1 cellular context compared by ENCODE assay signal in the genomic region with DNA sequence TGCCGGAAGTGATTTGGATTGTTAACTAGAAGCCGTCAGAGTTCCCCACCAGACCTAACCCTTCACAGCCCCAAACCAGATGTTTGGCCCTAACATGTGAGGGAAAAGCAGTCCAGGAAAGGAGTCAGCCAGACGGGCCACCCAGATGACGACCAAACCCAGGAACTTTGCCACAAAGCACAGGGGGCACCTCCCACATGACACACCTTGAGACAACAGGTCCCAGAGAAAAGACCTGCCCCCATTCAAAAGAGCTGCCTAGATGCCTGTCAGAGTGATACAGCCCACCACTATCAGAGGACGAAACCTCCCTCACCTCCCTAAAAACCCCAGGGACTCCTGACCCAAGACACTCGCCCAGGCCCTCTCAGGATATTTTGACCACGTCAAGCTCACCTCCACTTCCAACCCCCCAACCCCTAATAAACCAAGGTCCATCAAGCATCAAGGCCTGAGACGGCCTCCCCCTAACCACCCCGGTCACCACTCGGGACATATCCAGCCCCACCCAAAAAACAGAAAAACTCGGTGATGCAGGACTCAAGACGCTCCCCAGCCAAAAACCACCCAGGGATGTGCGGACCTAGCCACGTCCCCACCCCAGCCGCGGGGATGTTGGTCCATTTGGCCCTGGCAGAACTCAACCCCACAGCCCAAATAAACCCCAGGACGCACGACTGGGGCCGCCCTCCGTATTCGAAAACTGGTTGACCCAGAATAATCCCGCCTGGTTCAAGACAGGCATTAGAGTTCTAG.
TF ChIP-seq lines count a peak whose summit lies in the region.

No MANE protein-coding gene starts in this region.

TF ChIP-seq in SK-N-SH, 30 proteins besides CTCF, POLR2A, EP300 and RAD21:
- TF ChIP-seq FOXJ3 (CRISPR knock-in tag; IDR thresholded peaks at IDR 0.05) = no peak
- TF ChIP-seq TCF12 (IDR thresholded peaks at IDR 0.05) = peak; percentile 11; the same call in 1 of the 2 replicates
- TF ChIP-seq, protein P1, sequence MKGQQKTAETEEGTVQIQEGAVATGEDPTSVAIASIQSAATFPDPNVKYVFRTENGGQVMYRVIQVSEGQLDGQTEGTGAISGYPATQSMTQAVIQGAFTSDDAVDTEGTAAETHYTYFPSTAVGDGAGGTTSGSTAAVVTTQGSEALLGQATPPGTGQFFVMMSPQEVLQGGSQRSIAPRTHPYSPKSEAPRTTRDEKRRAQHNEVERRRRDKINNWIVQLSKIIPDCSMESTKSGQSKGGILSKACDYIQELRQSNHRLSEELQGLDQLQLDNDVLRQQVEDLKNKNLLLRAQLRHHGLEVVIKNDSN (IDR thresholded peaks at IDR 0.05; ENCODE audit: borderline replicate concordance, low read depth) = no peak
- TF ChIP-seq GABPA (IDR thresholded peaks at IDR 0.05; ENCODE audit: low read depth) = no peak
- no peak for TF ChIP-seq GATA2 (CRISPR knock-in tag; IDR thresholded peaks at IDR 0.05)
- TF ChIP-seq SMC3 (IDR thresholded peaks at IDR 0.05; ENCODE audit: low read depth, low read length) = no peak
- TF ChIP-seq MXI1 (IDR thresholded peaks at IDR 0.05; ENCODE audit: low read depth, low read length) = peak; percentile 61; the same call in 1 of the 2 replicates
- TF ChIP-seq YY1 (IDR thresholded peaks at IDR 0.05; ENCODE audit: low read depth) = no peak
